8 cellular contexts compared by ENCODE assay signal in the genomic region with DNA sequence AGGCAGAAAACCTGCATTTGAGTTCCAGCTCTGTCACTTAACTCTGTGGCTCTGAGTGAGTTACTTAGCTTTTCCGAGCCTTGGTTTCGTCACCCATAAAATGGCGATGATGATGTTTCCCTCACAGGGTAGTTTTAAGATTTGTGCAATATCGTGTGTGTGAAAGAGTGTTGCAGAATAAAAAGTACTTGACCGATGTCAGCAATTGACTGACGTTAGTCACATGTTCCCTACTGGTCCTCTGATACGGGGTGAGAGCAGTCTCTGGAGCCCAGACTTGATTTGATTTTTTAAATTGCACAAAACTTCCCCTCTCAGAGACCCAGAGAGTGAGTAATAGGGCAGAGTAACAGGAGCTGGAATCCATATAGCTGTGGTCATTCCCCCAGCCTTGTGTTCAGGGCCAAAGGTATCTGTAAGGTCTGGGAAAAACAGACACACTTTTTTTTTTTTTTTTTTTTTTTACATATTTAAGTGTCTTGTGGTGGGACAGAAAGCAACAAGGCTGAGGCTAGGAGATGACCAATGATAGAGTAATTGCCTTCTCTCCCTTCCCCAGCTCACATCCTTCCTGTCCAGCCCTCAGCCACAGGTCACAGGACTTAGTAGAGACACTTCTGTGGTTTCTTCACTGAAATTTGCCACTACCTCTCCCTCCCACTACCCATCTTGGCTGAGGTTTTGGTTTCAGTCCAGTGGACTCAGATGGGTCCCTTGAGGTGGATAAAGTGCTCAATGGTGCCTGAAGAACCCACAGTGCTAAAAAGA. TPM values are rescaled to one million over a fixed set of nuclear protein-coding genes. Genes with fewer than 3 reads are reported as not detected.
DNase-seq lines count a peak whose midpoint lies in the region; ATAC-seq and TF ChIP-seq lines count a peak whose summit lies in the region.

No MANE protein-coding gene starts in this region.

- no peak overlapping the region for H3K27ac ChIP-seq in CD8-positive, alpha-beta memory T cell (ENCODE audit: low read depth, low read length)
- H3K27ac ChIP-seq in right lobe of liver (peak overlapping the region; percentile 66 to 93 (median 90)), uterus (peak overlapping the region; percentile 54 to 60)

- H3K27me3 Mint-ChIP-seq in CD8-positive, alpha-beta memory T cell, result peaks cover 0 to 3% of the 10 kb centered on the region in 2 donors
- H3K27me3 Mint-ChIP-seq in activated naive CD8-positive, alpha-beta T cell treated with anti-CD3 and anti-CD28 coated beads, Interleukin-2, amount 50 U/mL, for 24 hours, result no peaks in the 10 kb centered on the region

- H3K9me3 ChIP-seq in CD8-positive, alpha-beta memory T cell (ENCODE audit: low read length), result no peaks in the 10 kb centered on the region
- H3K9me3 ChIP-seq in right lobe of liver (no peaks in the 10 kb centered on the region), uterus (no peaks in the 10 kb centered on the region)

- ATAC-seq in GM19467 (IDR thresholded peaks at IDR 0.05; ENCODE audit: unreplicated experiment), result peak; percentile 82
- peak; percentile 58 for ATAC-seq in HG03558 (IDR thresholded peaks at IDR 0.05; ENCODE audit: extremely low read depth, unreplicated experiment)
- peak; percentile 88 for ATAC-seq in activated naive CD8-positive, alpha-beta T cell treated with anti-CD3 and anti-CD28 coated beads, Interleukin-2, amount 50 U/mL, for 24 hours
- peak; percentile 43 to 66 (median 60) for ATAC-seq in right lobe of liver

- no peak for TF ChIP-seq CTCF in right lobe of liver (IDR thresholded peaks at IDR 0.05)
- no peak for TF ChIP-seq CTCF in uterus (IDR thresholded peaks at IDR 0.05)

- H3K4me1 Mint-ChIP-seq in CD8-positive, alpha-beta memory T cell, result peaks cover 24 to 42% (median 31%) of the 10 kb centered on the region in 3 donors
- H3K4me1 Mint-ChIP-seq in activated naive CD8-positive, alpha-beta T cell treated with anti-CD3 and anti-CD28 coated beads, Interleukin-2, amount 50 U/mL, for 24 hours, result peaks cover 60% of the 10 kb centered on the region

- WGBS in right lobe of liver (ENCODE audit: insufficient coverage, low coverage, low lambda C conversion rate, missing lambda C conversion rate), result 3% methylated on average over 4 of the region's 7 CpGs

- no peak for DNase-seq in CD8-positive, alpha-beta memory T cell
- DNase-seq in activated naive CD8-positive, alpha-beta T cell treated with anti-CD3 and anti-CD28 coated beads, Interleukin-2, amount 50 U/mL, for 24 hours, result no peak
- DNase-seq in right lobe of liver (no peak), uterus (no peak), DMS 273 treated with DMSO at 0.1 percent for 48 hours (lab: John Stamatoyannopoulos, UW) (no peak), DMS153 treated with DMSO at 0.1 percent for 48 hours (lab: John Stamatoyannopoulos, UW; ENCODE audit: unreplicated experiment) (no peak)

- H3K36me3 Mint-ChIP-seq in CD8-positive, alpha-beta memory T cell, result peaks cover 10 to 29% (median 16%) of the 10 kb centered on the region in 3 donors
- H3K36me3 Mint-ChIP-seq in activated naive CD8-positive, alpha-beta T cell treated with anti-CD3 and anti-CD28 coated beads, Interleukin-2, amount 50 U/mL, for 24 hours (ENCODE audit: low read depth), result peaks cover 24% of the 10 kb centered on the region

- H3K36me3 ChIP-seq in CD8-positive, alpha-beta memory T cell (ENCODE audit: insufficient read depth, low read length), result peaks cover 18% of the 10 kb centered on the region
- peaks cover 0 to 26% (median 13%) of the 10 kb centered on the region in 4 donors for H3K36me3 ChIP-seq in right lobe of liver
- no peaks in the 10 kb centered on the region for H3K36me3 ChIP-seq in uterus

- no peaks in the 10 kb centered on the region for H3K27me3 ChIP-seq in CD8-positive, alpha-beta memory T cell (ENCODE audit: insufficient read depth, low read length, poor library complexity, severe bottlenecking)
- no peaks in the 10 kb centered on the region for H3K27me3 ChIP-seq in right lobe of liver
- H3K27me3 ChIP-seq in uterus, result no peaks in the 10 kb centered on the region

- peaks cover 37% of the 10 kb centered on the region for H3K4me1 ChIP-seq in CD8-positive, alpha-beta memory T cell (ENCODE audit: insufficient read depth, low read length)
- H3K4me1 ChIP-seq in right lobe of liver (peaks cover 0 to 51% (median 8%) of the 10 kb centered on the region in 4 donors), uterus (no peaks in the 10 kb centered on the region)

- CTCF ChIA-PET in CD8-positive, alpha-beta memory T cell (lab: Charles Lee), result interaction anchor here (2.3 to 5.1 kb wide), 3 partner anchors 9 to 157 kb away, joined by 5 to 31 read pairs (median 17); partner anchors contain the start of gene TOMM40L

- no peaks in the 10 kb centered on the region for H3K9me3 Mint-ChIP-seq in CD8-positive, alpha-beta memory T cell
- no peaks in the 10 kb centered on the region for H3K9me3 Mint-ChIP-seq in activated naive CD8-positive, alpha-beta T cell treated with anti-CD3 and anti-CD28 coated beads, Interleukin-2, amount 50 U/mL, for 24 hours

- peak overlapping the region in 5 of 8 donors; percentile 7 to 82 (median 77) for H3K27ac Mint-ChIP-seq in CD8-positive, alpha-beta memory T cell
- peak overlapping the region; percentile 83 for H3K27ac Mint-ChIP-seq in activated naive CD8-positive, alpha-beta T cell treated with anti-CD3 and anti-CD28 coated beads, Interleukin-2, amount 50 U/mL, for 24 hours

- H3K4me3 ChIP-seq in CD8-positive, alpha-beta memory T cell (ENCODE audit: low read length), result no peak overlapping the region
- peak overlapping the region in 2 of 3 donors; percentile 3 to 31 for H3K4me3 ChIP-seq in right lobe of liver
- H3K4me3 ChIP-seq in uterus, result no peak overlapping the region

- POLR2A ChIA-PET in CD8-positive, alpha-beta memory T cell (lab: Charles Lee), result no interaction called here

- peak overlapping the region in 2 of 7 donors; percentile 35 to 66 for H3K4me3 Mint-ChIP-seq in CD8-positive, alpha-beta memory T cell
- H3K4me3 Mint-ChIP-seq in activated naive CD8-positive, alpha-beta T cell treated with anti-CD3 and anti-CD28 coated beads, Interleukin-2, amount 50 U/mL, for 24 hours, result peak overlapping the region; percentile 56

- intact Hi-C loops in right lobe of liver (cut with DNase I) (no loop called here), uterus (cut with DNase I; ENCODE audit: low total_unique reads) (loop anchor here (10.0 kb wide), 1 partner anchor 1012 kb away; the partner anchor contains the start of gene PEA15)

- TF ChIP-seq POLR2A in right lobe of liver (IDR thresholded peaks at IDR 0.05), result peak; percentile 76
- no peak for TF ChIP-seq POLR2A in uterus (IDR thresholded peaks at IDR 0.05)

RNA-seq across cellular contexts. Expression of gene FCER1G, which starts 2.0 kb away (rescaled TPM):
- total RNA-seq in CD8-positive, alpha-beta memory T cell, result 1 to 10 TPM; 4.1 to 5.1 TPM
- polyA plus RNA-seq in CD8-positive, alpha-beta memory T cell, result 19.0 TPM
- 10 to 100 TPM; 11.5 to 54.0 (median 19.0) TPM for total RNA-seq in right lobe of liver
- 10 to 100 TPM in 3 of 4 donors, 1 to 10 TPM in 1; 1.3 to 39.4 (median 12.6) TPM for total RNA-seq in uterus

RNA-seq across cellular contexts. Expression of gene APOA2, which starts 6.3 kb away (rescaled TPM):
- not detected for total RNA-seq in CD8-positive, alpha-beta memory T cell
- not detected for polyA plus RNA-seq in CD8-positive, alpha-beta memory T cell
- total RNA-seq in right lobe of liver (over 10,000 TPM in 2 of 6 experiments, 1,000 to 10,000 TPM in 4; 3,802 to 16,527 (median 7,524) TPM), uterus (not detected)

RNA-seq across cellular contexts. Expression of gene TOMM40L, which starts 8.7 kb away (rescaled TPM):
- total RNA-seq in CD8-positive, alpha-beta memory T cell, result 10 to 100 TPM; 24.7 to 26.1 TPM
- 6.9 TPM for polyA plus RNA-seq in CD8-positive, alpha-beta memory T cell
- total RNA-seq in right lobe of liver, result 10 to 100 TPM in 3 of 6 experiments, 1 to 10 TPM in 3; 4.3 to 18.5 (median 8.1) TPM
- 10 to 100 TPM in 1 of 4 donors, 1 to 10 TPM in 3; 2.6 to 13.2 (median 7.3) TPM for total RNA-seq in uterus

RNA-seq across cellular contexts. Expression of gene NDUFS2, which starts 15.0 kb away (rescaled TPM):
- 10 to 100 TPM; 93.5 to 97.1 TPM for total RNA-seq in CD8-positive, alpha-beta memory T cell
- 82.1 TPM for polyA plus RNA-seq in CD8-positive, alpha-beta memory T cell
- total RNA-seq in right lobe of liver (100 to 1,000 TPM in 5 of 6 experiments, 10 to 100 TPM in 1; 91.1 to 157 (median 107) TPM), uterus (100 to 1,000 TPM in 1 of 4 donors, 10 to 100 TPM in 3; 43.8 to 107 (median 93.9) TPM)

RNA-seq across cellular contexts. Expression of gene ADAMTS4, which starts 18.3 kb away (rescaled TPM):
- under 1 TPM; 0.37 to 0.58 TPM for total RNA-seq in CD8-positive, alpha-beta memory T cell
- 0.17 TPM for polyA plus RNA-seq in CD8-positive, alpha-beta memory T cell
- total RNA-seq in right lobe of liver (10 to 100 TPM in 1 of 6 experiments, 1 to 10 TPM in 3, under 1 TPM in 2; 0.29 to 11.0 (median 2.1) TPM), uterus (10 to 100 TPM in 3 of 4 donors, 1 to 10 TPM in 1; 1.3 to 41.5 (median 10.9) TPM)

Comparison
In these comparisons a context has a peak if more than half of its experiments do, and no peak if none do; other contexts are left out.
1. H3K4me3 ChIP-seq: peak in right lobe of liver (2 of 3); none in CD8-positive, alpha-beta memory T cell (single experiment) and uterus (0 of 2).
2. RNA of gene APOA2, which starts 6.3 kb away (total RNA-seq): 3,802 to 16,527 TPM in right lobe of liver; not detected in CD8-positive, alpha-beta memory T cell and not detected in uterus; every median in the first group is over 1,000 times any median in the second.
3. Peak in every context shown above with its lines, with median percentiles within 50 percentile points of each other: ATAC-seq.